Comparison of ENCODE assay signal across 8 cellular contexts in the genomic region with DNA sequence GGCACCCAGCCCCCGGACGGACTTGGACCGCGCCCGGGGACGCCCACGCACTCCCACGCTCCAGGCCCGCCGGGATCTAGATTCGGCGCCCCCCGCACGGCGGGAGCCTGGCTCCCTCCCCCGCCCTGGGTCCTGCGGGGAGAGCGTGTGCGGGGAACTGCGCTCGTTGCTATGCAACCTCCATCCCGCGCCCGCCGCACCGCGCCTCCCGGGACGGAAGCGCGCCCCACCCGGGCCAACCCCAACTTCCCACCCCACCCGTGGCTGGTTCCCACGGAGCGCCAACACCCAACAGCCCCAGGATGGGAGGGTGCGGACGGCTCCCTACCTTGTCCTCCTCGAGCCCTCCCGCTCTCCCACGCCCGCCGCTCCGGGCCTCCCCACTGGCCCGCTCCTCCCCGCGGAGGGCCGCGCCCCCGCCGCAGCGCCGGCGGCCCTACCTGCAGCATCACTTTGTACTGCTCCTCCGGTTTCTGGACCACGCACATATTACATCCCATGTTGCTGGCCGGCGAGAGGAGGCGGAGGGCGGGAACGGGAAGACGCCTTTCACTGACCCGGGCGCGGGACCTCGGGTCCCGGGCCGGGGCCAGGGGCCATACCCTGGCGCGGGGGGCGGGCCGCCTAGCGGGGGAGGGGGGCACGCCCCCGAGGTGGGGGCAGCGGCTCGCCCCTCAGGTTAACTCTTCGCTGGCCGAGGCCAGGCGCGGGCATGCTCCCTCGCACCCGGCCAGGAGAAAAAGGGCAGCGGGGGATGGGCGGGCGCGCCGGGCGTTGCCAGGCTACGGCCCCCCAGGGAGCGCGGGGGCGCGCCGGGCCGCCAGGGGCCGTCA. TPM values are rescaled to one million over a fixed set of nuclear protein-coding genes. Genes with fewer than 3 reads are reported as not detected.
DNase-seq lines count a peak whose midpoint lies in the region; ATAC-seq and TF ChIP-seq lines count a peak whose summit lies in the region.

A gene with protein sequence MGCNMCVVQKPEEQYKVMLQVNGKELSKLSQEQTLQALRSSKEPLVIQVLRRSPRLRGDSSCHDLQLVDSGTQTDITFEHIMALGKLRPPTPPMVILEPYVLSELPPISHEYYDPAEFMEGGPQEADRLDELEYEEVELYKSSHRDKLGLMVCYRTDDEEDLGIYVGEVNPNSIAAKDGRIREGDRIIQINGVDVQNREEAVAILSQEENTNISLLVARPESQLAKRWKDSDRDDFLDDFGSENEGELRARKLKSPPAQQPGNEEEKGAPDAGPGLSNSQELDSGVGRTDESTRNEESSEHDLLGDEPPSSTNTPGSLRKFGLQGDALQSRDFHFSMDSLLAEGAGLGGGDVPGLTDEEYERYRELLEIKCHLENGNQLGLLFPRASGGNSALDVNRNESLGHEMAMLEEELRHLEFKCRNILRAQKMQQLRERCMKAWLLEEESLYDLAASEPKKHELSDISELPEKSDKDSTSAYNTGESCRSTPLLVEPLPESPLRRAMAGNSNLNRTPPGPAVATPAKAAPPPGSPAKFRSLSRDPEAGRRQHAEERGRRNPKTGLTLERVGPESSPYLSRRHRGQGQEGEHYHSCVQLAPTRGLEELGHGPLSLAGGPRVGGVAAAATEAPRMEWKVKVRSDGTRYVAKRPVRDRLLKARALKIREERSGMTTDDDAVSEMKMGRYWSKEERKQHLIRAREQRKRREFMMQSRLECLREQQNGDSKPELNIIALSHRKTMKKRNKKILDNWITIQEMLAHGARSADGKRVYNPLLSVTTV (minus strand): TSS at position 746 of the 833 bp plus-strand sequence. CDS start 246 bp downstream, at position 500.

- H3K36me3 ChIP-seq in PC-3 (ENCODE audit: low read depth, low read length) (no peaks in the 10 kb centered on the region), endodermal cell (ENCODE audit: control insufficient read depth, insufficient read depth, low read length) (no peaks in the 10 kb centered on the region), parathyroid adenoma (ENCODE audit: control insufficient read depth, insufficient read depth, low read length) (no peaks in the 10 kb centered on the region)

- TF ChIP-seq CTCF in PC-3 (conservative IDR thresholded peaks at IDR 0.05; ENCODE audit: low read depth, low read length) (no peak), endodermal cell (conservative IDR thresholded peaks at IDR 0.05) (no peak), parathyroid adenoma (IDR thresholded peaks at IDR 0.05) (no peak)

- no TSS peak for BruUV-seq in PC-3 (replicated peaks; lab: Mats Ljungman, UMichigan)

- H2AFZ ChIP-seq in PC-3 (ENCODE audit: low read length) (no peak within 1 kb of the TSS), parathyroid adenoma (peak within 1 kb of the TSS; percentile 60)

- no peak within 1 kb of the TSS for H3K27ac ChIP-seq in PC-3 (ENCODE audit: low read length)
- no peak within 1 kb of the TSS for H3K27ac ChIP-seq in endodermal cell (ENCODE audit: low read depth, low read length)
- H3K27ac ChIP-seq in parathyroid adenoma, result no peak within 1 kb of the TSS

- H3K4me2 ChIP-seq in PC-3 (ENCODE audit: low read length) (peak within 1 kb of the TSS; percentile 56), parathyroid adenoma (ENCODE audit: low read length) (peak within 1 kb of the TSS; percentile 53)

- peaks cover 6% of the 10 kb centered on the region for H3K27me3 Mint-ChIP-seq in endodermal cell (ENCODE audit: insufficient read depth)

- POLR2A ChIA-PET in PC-3 (lab: Charles Lee; ENCODE audit: unreplicated experiment), result no interaction called here

- peaks cover 12% of the 10 kb centered on the region for H3K4me1 Mint-ChIP-seq in endodermal cell

- H3F3A ChIP-seq in PC-3 (ENCODE audit: low read length, unreplicated experiment), result no peaks in the 10 kb centered on the region

- CTCF ChIA-PET in PC-3 (lab: Charles Lee), result no interaction called here

- H3K36me3 Mint-ChIP-seq in endodermal cell (ENCODE audit: low read depth), result peaks cover 5% of the 10 kb centered on the region

- H3K27me3 ChIP-seq in PC-3 (ENCODE audit: low read length) (peaks cover 43% of the 10 kb centered on the region), endodermal cell (ENCODE audit: control insufficient read depth, insufficient read depth, low read length, poor library complexity, severe bottlenecking) (no peaks in the 10 kb centered on the region), parathyroid adenoma (ENCODE audit: control insufficient read depth, insufficient read depth, low read length) (no peaks in the 10 kb centered on the region)

- ATAC-seq in PC-3 (peak; percentile 22; the same call in 1 of the 2 replicates), HG03342 (IDR thresholded peaks at IDR 0.05; ENCODE audit: unreplicated experiment) (no peak)

- intact Hi-C loops in PC-3 (cut with micrococcal nuclease), result no loop called here

- peak within 1 kb of the TSS; percentile 69 for H3K4me3 Mint-ChIP-seq in endodermal cell

- H3K4me3 ChIP-seq in PC-3 (ENCODE audit: low read length) (peak within 1 kb of the TSS; percentile 32; the same call in 1 of the 2 replicates), endodermal cell (ENCODE audit: low read length) (peak within 1 kb of the TSS; percentile 76), parathyroid adenoma (ENCODE audit: low read depth, low read length) (no peak within 1 kb of the TSS)

- H3K79me2 ChIP-seq in PC-3 (ENCODE audit: low read length), result no peaks in the 10 kb centered on the region
- H3K79me2 ChIP-seq in parathyroid adenoma, result no peaks in the 10 kb centered on the region

- no peaks in the 10 kb centered on the region for H3K9me2 ChIP-seq in PC-3 (replicated peaks; ENCODE audit: low read length)

- no peak within 1 kb of the TSS for H3K27ac Mint-ChIP-seq in endodermal cell

- H3K9me3 ChIP-seq in PC-3 (ENCODE audit: low read length) (no peaks in the 10 kb centered on the region), endodermal cell (ENCODE audit: control insufficient read depth, low read length) (no peaks in the 10 kb centered on the region), parathyroid adenoma (ENCODE audit: control insufficient read depth, low read length) (no peaks in the 10 kb centered on the region)

- no peaks in the 10 kb centered on the region for H4K20me1 ChIP-seq in PC-3 (ENCODE audit: low read length)

- peaks cover 57% of the 10 kb centered on the region for H3K9me3 Mint-ChIP-seq in endodermal cell

- no peaks in the 10 kb centered on the region for H3K4me1 ChIP-seq in PC-3 (ENCODE audit: insufficient read depth, low read length)
- no peaks in the 10 kb centered on the region for H3K4me1 ChIP-seq in endodermal cell (ENCODE audit: control insufficient read depth, insufficient read depth, low read length)
- H3K4me1 ChIP-seq in parathyroid adenoma, result no peaks in the 10 kb centered on the region

- DNase-seq in D341Med (ENCODE audit: low spot score), result peak; percentile 52
- no peak for DNase-seq in PC-3
- peak; percentile 80 for DNase-seq in endodermal cell
- DNase-seq in effector CD4-positive, alpha-beta T cell, result no peak
- DNase-seq in NCI-H2171 treated with DMSO at 0.1 percent for 48 hours (lab: John Stamatoyannopoulos, UW), result no peak
- DNase-seq in SIG-M5 treated with dmso at 0.1 percent for 504 hours (lab: John Stamatoyannopoulos, UW; ENCODE audit: unreplicated experiment), result no peak

- WGBS in endodermal cell (ENCODE audit: insufficient coverage in 1 of 2, insufficient read length in 1 of 2), 2 experiments, result 0% methylated on average over 86 of the region's 96 CpGs; no CpG with 5 or more reads in 1 of the 2 experiments

- no peak within 1 kb of the TSS for H3K9ac ChIP-seq in PC-3 (ENCODE audit: low read length)
- H3K9ac ChIP-seq in endodermal cell (ENCODE audit: extremely low read depth, low read length, poor library complexity, severe bottlenecking), result peak within 1 kb of the TSS; percentile 20
- no peak within 1 kb of the TSS for H3K9ac ChIP-seq in parathyroid adenoma

RNA-seq across cellular contexts. Expression of the gene that starts here (rescaled TPM):
- total RNA-seq in PC-3 (2014; rRNA removed) (0.26 and 0.63 TPM in 2 replicates), endodermal cell (10 to 100 TPM; 30.1 to 68.3 TPM)
- 62.3 TPM for polyA plus RNA-seq in endodermal cell (2013, experiment 1 of 2)
- 55.6 TPM for polyA plus RNA-seq in endodermal cell (2013, experiment 2 of 2)

Comparison
In these comparisons a context has a peak if more than half of its experiments do, and no peak if none do; other contexts are left out.
1. RNA of the gene that starts here (total RNA-seq): 30.1 to 68.3 TPM in endodermal cell; 0.26 to 0.63 TPM in PC-3; every median in the first group is over 10 times any median in the second.
2. Peak in ATAC-seq, H3K4me3 ChIP-seq and H3K4me2 ChIP-seq in PC-3; RNA of the gene not detected or under 1 TPM.
3. DNase-seq: peak in D341Med (single experiment) and endodermal cell (single experiment); none in PC-3 (single experiment), effector CD4-positive, alpha-beta T cell (single experiment), NCI-H2171 treated with DMSO at 0.1 percent for 48 hours (single experiment) and SIG-M5 treated with dmso at 0.1 percent for 504 hours (single experiment).